26 cellular contexts compared by ENCODE assay signal in genomic region chr11:66561178-66561974, GRCh38. TPM values are rescaled to one million over a fixed set of nuclear protein-coding genes. Genes with fewer than 3 reads are reported as not detected.
DNase-seq lines count a peak whose midpoint lies in the region; ATAC-seq, FAIRE-seq and TF ChIP-seq lines count a peak whose summit lies in the region.
"Had no signal": no experiment of that assay in that cellular context is flagged by ENCODE, and none has a peak within 500 bp of the region (broad histone marks: within the 10 kb centered on the region; RNA-seq: fewer than 3 reads in every experiment).

No MANE protein-coding gene starts in this region.

- H3K27ac ChIP-seq in HEK293 (ENCODE audit: extremely low read depth, low read depth, low read length) (no peak overlapping the region), K562 (ENCODE audit: extremely low read depth, low read depth, low read length) (no peak overlapping the region), neural progenitor cell (no peak overlapping the region), suprapubic skin (no peak overlapping the region)
- H3K27ac ChIP-seq: C4-2B, GM23248, Peyer's patch, SJCRH30 had no signal

- H3K36me3 ChIP-seq in HEK293 (ENCODE audit: control insufficient read depth in 2 of 2, insufficient read depth in 1 of 2, low read length in 2 of 2), result no peaks in the 10 kb centered on the region
- no peaks in the 10 kb centered on the region for H3K36me3 ChIP-seq in K562 (ENCODE audit: control insufficient read depth, insufficient read depth, low read length)
- no peaks in the 10 kb centered on the region for H3K36me3 ChIP-seq in neural progenitor cell
- peaks cover 29% of the 10 kb centered on the region for H3K36me3 ChIP-seq in suprapubic skin
- H3K36me3 ChIP-seq: HAP-1, Peyer's patch, SJCRH30 had no signal

- H3K27me3 ChIP-seq in K562 (ENCODE audit: control insufficient read depth in 2 of 2, insufficient read depth in 2 of 2, low read length in 2 of 2) (no peaks in the 10 kb centered on the region), neural progenitor cell (no peaks in the 10 kb centered on the region), suprapubic skin (peaks cover 9% of the 10 kb centered on the region)
- H3K27me3 ChIP-seq: Peyer's patch, SJCRH30 had no signal

- H3K9me3 ChIP-seq in HEK293 (ENCODE audit: control insufficient read depth, insufficient read depth, low read depth, low read length) (no peaks in the 10 kb centered on the region), K562 (replicated peaks; ENCODE audit: control insufficient read depth, insufficient read depth, low read depth, low read length) (no peaks in the 10 kb centered on the region), neural progenitor cell (ENCODE audit: low read depth) (no peaks in the 10 kb centered on the region), suprapubic skin (no peaks in the 10 kb centered on the region)
- H3K9me3 ChIP-seq: HAP-1, Peyer's patch, SJCRH30 had no signal

- H3K4me3 Mint-ChIP-seq in neural progenitor cell, result no peak overlapping the region
- H3K4me3 Mint-ChIP-seq in activated CD4-positive, alpha-beta T cell treated with anti-CD3 and anti-CD28 coated beads for 36 hours, result no peak overlapping the region

- H3F3A ChIP-seq in neural progenitor cell (ENCODE audit: low read depth), result no peaks in the 10 kb centered on the region

- in situ Hi-C loops in K562 (cut with MboI), result no loop called here

- TF ChIP-seq RAD21 in K562 (CRISPR knock-in tag; conservative IDR thresholded peaks at IDR 0.05 in 1 of 2, IDR thresholded peaks at IDR 0.05 in 1 of 2), result no peak

- H2AFZ ChIP-seq in K562 (ENCODE audit: low read depth, low read length), result peak overlapping the region; percentile 30; the same call in 1 of the 2 replicates
- no peak overlapping the region for H2AFZ ChIP-seq in neural progenitor cell (replicated peaks)
- H2AFZ ChIP-seq: GM23248 had no signal

- CTCF ChIA-PET in HEK293 (lab: Yijun Ruan, JAX) (interaction anchor here (0.6 to 0.8 kb wide), 2 partner anchors 57 to 351 kb away, joined by 3 read pairs; no protein-coding TSS in a partner anchor), K562 (lab: Yijun Ruan, JAX; ENCODE audit: low intra/inter-chr PET ratio) (no interaction called here)
- CTCF ChIA-PET in activated CD4-positive, alpha-beta T cell treated with anti-CD3 and anti-CD28 coated beads for 36 hours (lab: Charles Lee), result interaction anchor here (0.6 to 1.9 kb wide), 3 partner anchors 117 to 1541 kb away, joined by 3 to 7 read pairs (median 3); partner anchors contain the start of gene RBM4B

- H3K27ac Mint-ChIP-seq in neural progenitor cell, result peak overlapping the region; percentile 24
- H3K27ac Mint-ChIP-seq in activated CD4-positive, alpha-beta T cell treated with anti-CD3 and anti-CD28 coated beads for 36 hours, result no peak overlapping the region
- H3K27ac Mint-ChIP-seq: CD8-positive, alpha-beta memory T cell had no signal

- no peak overlapping the region for H3K4me3 ChIP-seq in HEK293 (ENCODE audit: low read depth, low read length)
- H3K4me3 ChIP-seq in K562, result no peak overlapping the region
- H3K4me3 ChIP-seq in neural progenitor cell, result no peak overlapping the region
- no peak overlapping the region for H3K4me3 ChIP-seq in suprapubic skin
- H3K4me3 ChIP-seq: GM23248, HAP-1, Peyer's patch, SJCRH30 had no signal

- H3K4me1 ChIP-seq in HEK293 (ENCODE audit: control insufficient read depth, insufficient read depth, low read length) (no peaks in the 10 kb centered on the region), K562 (replicated peaks in 1 of 2; ENCODE audit: control insufficient read depth in 2 of 2, insufficient read depth in 2 of 2, low read length in 2 of 2) (peaks cover 8 to 38% of the 10 kb centered on the region in 2 experiments; a peak in 4 of 5 replicates), neural progenitor cell (no peaks in the 10 kb centered on the region), suprapubic skin (peaks cover 10% of the 10 kb centered on the region)
- H3K4me1 ChIP-seq: HAP-1, SJCRH30 had no signal

- no peaks in the 10 kb centered on the region for H3K36me3 Mint-ChIP-seq in neural progenitor cell
- H3K36me3 Mint-ChIP-seq in activated CD4-positive, alpha-beta T cell treated with anti-CD3 and anti-CD28 coated beads for 36 hours (ENCODE audit: low read depth), result no peaks in the 10 kb centered on the region

- peak; percentile 46 for DNase-seq in 8988T
- DNase-seq in K562 (ENCODE audit: extremely low read depth in 1 of 4, low spot score in 3 of 4), result peak in 3 of 4 experiments; percentile 23 to 51 (median 29)
- no peak for DNase-seq in neural progenitor cell (ENCODE audit: low spot score)
- DNase-seq in activated CD4-positive, alpha-beta T cell treated with anti-CD3 and anti-CD28 coated beads for 36 hours, result no peak
- no peak for DNase-seq in suprapubic skin (ENCODE audit: low spot score in 2 of 2)
- DNase-seq: Calu3; CD8-positive, alpha-beta memory T cell; DMS79; GM23248; IMR-90; NCI-H1105 treated with DMSO at 0.1 percent for 48 hours; NCI-H2029 treated with DMSO at 0.1 percent for 48 hours; NCI-H2171; NCI-H345; NCI-H526; Peyer's patch; SJCRH30; T-helper 1 cell had no signal

- TF ChIP-seq POLR2A in K562 (conservative IDR thresholded peaks at IDR 0.05), result no peak
- TF ChIP-seq POLR2A in suprapubic skin (IDR thresholded peaks at IDR 0.05), result no peak

- no peak for FAIRE-seq in K562 (lab: Jason Lieb, UNC)
- FAIRE-seq: A204.1, HTR-8/SVneo had no signal

- H4K20me1 ChIP-seq in K562 (replicated peaks; ENCODE audit: control insufficient read depth, insufficient read depth, low read length) (no peaks in the 10 kb centered on the region), neural progenitor cell (ENCODE audit: low read depth) (no peaks in the 10 kb centered on the region)

- H3K4me2 ChIP-seq in K562 (ENCODE audit: insufficient read depth, low read length) (no peak overlapping the region), neural progenitor cell (no peak overlapping the region)

- peak overlapping the region in 1 of 2 experiments; percentile 69; a peak in 2 of 4 replicates for H3K9ac ChIP-seq in K562 (ENCODE audit: insufficient read depth in 1 of 2, low read depth in 2 of 2, low read length in 2 of 2)
- H3K9ac ChIP-seq in neural progenitor cell, result no peak overlapping the region
- H3K9ac ChIP-seq: GM23248 had no signal

- POLR2A ChIA-PET in HEK293 (lab: Yijun Ruan, JAX) (interaction anchor here (0.9 to 2.3 kb wide), 3 partner anchors 15 to 55 kb away, joined by 3 to 9 read pairs (median 3); partner anchors contain the start of genes ACTN3, RBM14 and ZDHHC24), K562 (lab: Yijun Ruan, JAX) (interaction anchor here (0.6 to 3.6 kb wide), 6 partner anchors 11 to 277 kb away, joined by 3 to 15 read pairs (median 3); partner anchors contain the start of genes ACTN3, RBM4 and ZDHHC24)
- POLR2A ChIA-PET in activated CD4-positive, alpha-beta T cell treated with anti-CD3 and anti-CD28 coated beads for 36 hours (lab: Charles Lee), result interaction anchor here (0.6 kb wide), 1 partner anchor 160 kb away, joined by 3 read pairs; no protein-coding TSS in a partner anchor

- BruUV-seq in K562 (replicated peaks; lab: Mats Ljungman, UMichigan), result no TSS peak

- WGBS in K562 (ENCODE audit: insufficient coverage, low coverage, missing lambda C conversion rate), result 41% methylated on average over 14 of the region's 14 CpGs
- WGBS in suprapubic skin, result 77% methylated on average over 8 of the region's 14 CpGs

- TF ChIP-seq CTCF in HEK293 (tag by site-specific recombination; IDR thresholded peaks at IDR 0.05) (no peak), K562 (IDR thresholded peaks at IDR 0.05 in 2 of 3, conservative IDR thresholded peaks at IDR 0.05 in 1 of 3; ENCODE audit: insufficient read depth in 2 of 3, low read depth in 1 of 3, low read length in 3 of 3) (no peak), neural progenitor cell (IDR thresholded peaks at IDR 0.05) (no peak), suprapubic skin (IDR thresholded peaks at IDR 0.05) (no peak)

- intact Hi-C loops in K562 (cut with micrococcal nuclease), result no loop called here
- intact Hi-C loops in activated CD4-positive, alpha-beta T cell treated with anti-CD3 and anti-CD28 coated beads for 36 hours (cut with DNase I, micrococcal nuclease), result no loop called here

- ATAC-seq in K562 (peak; percentile 48), GM19463 (IDR thresholded peaks at IDR 0.05; ENCODE audit: unreplicated experiment) (no peak), HG02571 (IDR thresholded peaks at IDR 0.05; ENCODE audit: unreplicated experiment) (no peak)
- ATAC-seq in activated CD4-positive, alpha-beta T cell treated with anti-CD3 and anti-CD28 coated beads for 36 hours, result no peak

- no peaks in the 10 kb centered on the region for H3K27me3 Mint-ChIP-seq in neural progenitor cell (ENCODE audit: insufficient read depth, low read depth)
- peaks cover 2% of the 10 kb centered on the region for H3K27me3 Mint-ChIP-seq in activated CD4-positive, alpha-beta T cell treated with anti-CD3 and anti-CD28 coated beads for 36 hours

- H3K4me1 Mint-ChIP-seq in neural progenitor cell, result no peaks in the 10 kb centered on the region
- peaks cover 3% of the 10 kb centered on the region for H3K4me1 Mint-ChIP-seq in activated CD4-positive, alpha-beta T cell treated with anti-CD3 and anti-CD28 coated beads for 36 hours

- H3K9me3 Mint-ChIP-seq in neural progenitor cell, result no peaks in the 10 kb centered on the region
- H3K9me3 Mint-ChIP-seq in activated CD4-positive, alpha-beta T cell treated with anti-CD3 and anti-CD28 coated beads for 36 hours (ENCODE audit: low read depth), result no peaks in the 10 kb centered on the region
- H3K9me3 Mint-ChIP-seq: CD8-positive, alpha-beta memory T cell had no signal

- H3K9me1 ChIP-seq in K562 (ENCODE audit: control insufficient read depth, insufficient read depth, low read length), result no peaks in the 10 kb centered on the region

- TF ChIP-seq EP300 in K562 (IDR thresholded peaks at IDR 0.05; ENCODE audit: low read length), result no peak
- TF ChIP-seq EP300 in suprapubic skin (IDR thresholded peaks at IDR 0.05), result no peak

- H3K79me2 ChIP-seq in K562 (ENCODE audit: control insufficient read depth, insufficient read depth, low read length) (no peaks in the 10 kb centered on the region), neural progenitor cell (ENCODE audit: low read depth) (no peaks in the 10 kb centered on the region)

RNA-seq across cellular contexts. Expression of gene CTSF, which starts 7.0 kb away (rescaled TPM):
- total RNA-seq in K562 (2011; cell fraction: chromatin; rRNA removed; ENCODE audit: low replicate concordance), result 11.2 and 25.9 TPM in 2 replicates
- 19.1 and 23.5 TPM in 2 replicates for total RNA-seq in K562 (2011; cell fraction: nucleolus; rRNA removed)
- 14.6 and 15.1 TPM in 2 replicates for total RNA-seq in K562 (2011; cell fraction: nucleoplasm; rRNA removed)
- total RNA-seq in K562 (2014; rRNA removed) (4.0 and 5.6 TPM in 2 replicates), K562 (2014; rRNA removed; fragmentation: Illumina TruSeq; extraction: Trizol) (2.6 and 3.8 TPM in 2 replicates), K562 (2015; rRNA removed; fragmentation: Illumina TruSeq; extraction: Trizol) (2.4 and 2.5 TPM in 2 replicates), K562 (2021) (4.8 and 5.0 TPM in 2 replicates), neural progenitor cell (ENCODE audit: low replicate concordance) (1.1 TPM in 1 of 2 replicates, not detected in the other), suprapubic skin (100 to 1,000 TPM in 1 of 4 donors, 10 to 100 TPM in 3; 61.6 to 114 (median 83.2) TPM)
- polyA plus RNA-seq in K562 (2011; rRNA removed) (10.5 and 13.1 TPM in 2 replicates), K562 (2014; fragmentation: Illumina TruSeq; extraction: Trizol) (2.6 and 4.2 TPM in 2 replicates), K562 (2014; fragmentation: Nextera tagmentation; extraction: Ambion mirVana) (under 1 TPM; 0.41 to 0.55 TPM), K562 (2014; rRNA removed) (4.5 and 5.1 TPM in 2 replicates)
- 6.6 and 7.5 TPM in 2 replicates for polyA plus RNA-seq in K562 (2011; cell fraction: cytosol; rRNA removed)
- 75.0 and 76.5 TPM in 2 replicates for polyA plus RNA-seq in K562 (2011; cell fraction: nucleus; rRNA removed)
- polyA plus RNA-seq in K562 (2012), result 3.8 and 11.8 TPM in 2 replicates
- polyA minus RNA-seq in K562 (2011; rRNA and poly(A)+ RNA removed), result 3.7 and 6.3 TPM in 2 replicates
- 2.3 and 4.0 TPM in 2 replicates for polyA minus RNA-seq in K562 (2011; cell fraction: cytosol; rRNA and poly(A)+ RNA removed)
- polyA minus RNA-seq in K562 (2011; cell fraction: nucleus; rRNA and poly(A)+ RNA removed), result 7.3 and 8.1 TPM in 2 replicates
- 1 to 10 TPM; 1.3 to 2.0 TPM for total RNA-seq in activated CD4-positive, alpha-beta T cell treated with anti-CD3 and anti-CD28 coated beads for 36 hours
- total RNA-seq: OCI-LY7 had no signal

RNA-seq across cellular contexts. Expression of gene ACTN3, which starts 14.7 kb away (rescaled TPM):
- total RNA-seq in K562 (2011; cell fraction: chromatin; rRNA removed; ENCODE audit: low replicate concordance), result 0.21 TPM in 1 of 2 replicates, not detected in the other
- total RNA-seq in K562 (2011; cell fraction: nucleolus; rRNA removed), result not detected in 2 replicates
- not detected in 2 replicates for total RNA-seq in K562 (2011; cell fraction: nucleoplasm; rRNA removed)
- total RNA-seq in K562 (2014; rRNA removed) (not detected in 2 replicates), K562 (2014; rRNA removed; fragmentation: Illumina TruSeq; extraction: Trizol) (not detected in 2 replicates), K562 (2015; rRNA removed; fragmentation: Illumina TruSeq; extraction: Trizol) (not detected in 2 replicates), K562 (2021) (not detected in 2 replicates), neural progenitor cell (ENCODE audit: low replicate concordance) (20.2 and 33.0 TPM in 2 replicates), suprapubic skin (not detected)
- polyA plus RNA-seq in K562 (2011; rRNA removed) (not detected in 2 replicates), K562 (2014; fragmentation: Illumina TruSeq; extraction: Trizol) (not detected in 2 replicates), K562 (2014; fragmentation: Nextera tagmentation; extraction: Ambion mirVana) (not detected), K562 (2014; rRNA removed) (not detected in 2 replicates)
- polyA plus RNA-seq in K562 (2011; cell fraction: cytosol; rRNA removed), result not detected in 2 replicates
- 0.04 and 0.07 TPM in 2 replicates for polyA plus RNA-seq in K562 (2011; cell fraction: nucleus; rRNA removed)
- polyA plus RNA-seq in K562 (2012), result not detected in 2 replicates
- polyA minus RNA-seq in K562 (2011; rRNA and poly(A)+ RNA removed), result not detected in 2 replicates
- polyA minus RNA-seq in K562 (2011; cell fraction: cytosol; rRNA and poly(A)+ RNA removed), result not detected in 2 replicates
- polyA minus RNA-seq in K562 (2011; cell fraction: nucleus; rRNA and poly(A)+ RNA removed), result not detected in 2 replicates
- under 1 TPM; 0.26 to 0.27 TPM for total RNA-seq in activated CD4-positive, alpha-beta T cell treated with anti-CD3 and anti-CD28 coated beads for 36 hours
- total RNA-seq: Calu3, GM23248, Peyer's patch, SJCRH30 had no signal
- polyA plus RNA-seq: CD8-positive, alpha-beta memory T cell; GM23248 had no signal

RNA-seq across cellular contexts. Expression of gene ZDHHC24, which starts 15.5 kb away (rescaled TPM):
- total RNA-seq in K562 (2011; cell fraction: chromatin; rRNA removed; ENCODE audit: low replicate concordance), result 9.2 and 15.6 TPM in 2 replicates
- 14.1 and 15.3 TPM in 2 replicates for total RNA-seq in K562 (2011; cell fraction: nucleolus; rRNA removed)
- 13.3 and 21.2 TPM in 2 replicates for total RNA-seq in K562 (2011; cell fraction: nucleoplasm; rRNA removed)
- 8.3 and 13.4 TPM in 2 replicates for total RNA-seq in K562 (2014; rRNA removed)
- 1.6 and 1.7 TPM in 2 replicates for total RNA-seq in K562 (2014; rRNA removed; fragmentation: Illumina TruSeq; extraction: Trizol)
- 2.0 TPM in 2 replicates for total RNA-seq in K562 (2015; rRNA removed; fragmentation: Illumina TruSeq; extraction: Trizol)
- 9.1 and 11.2 TPM in 2 replicates for total RNA-seq in K562 (2021)
- polyA plus RNA-seq in K562 (2011; rRNA removed), result 3.8 and 5.9 TPM in 2 replicates
- 5.9 and 12.5 TPM in 2 replicates for polyA plus RNA-seq in K562 (2011; cell fraction: cytosol; rRNA removed)
- 3.9 and 6.7 TPM in 2 replicates for polyA plus RNA-seq in K562 (2011; cell fraction: nucleus; rRNA removed)
- polyA plus RNA-seq in K562 (2012), result 4.2 and 9.0 TPM in 2 replicates
- 2.7 and 3.3 TPM in 2 replicates for polyA plus RNA-seq in K562 (2014; fragmentation: Illumina TruSeq; extraction: Trizol)
- under 1 TPM; 0.45 to 0.65 TPM for polyA plus RNA-seq in K562 (2014; fragmentation: Nextera tagmentation; extraction: Ambion mirVana)
- 6.3 and 7.2 TPM in 2 replicates for polyA plus RNA-seq in K562 (2014; rRNA removed)
- 1.2 and 1.7 TPM in 2 replicates for polyA minus RNA-seq in K562 (2011; rRNA and poly(A)+ RNA removed)
- 5.4 and 6.5 TPM in 2 replicates for polyA minus RNA-seq in K562 (2011; cell fraction: cytosol; rRNA and poly(A)+ RNA removed)
- polyA minus RNA-seq in K562 (2011; cell fraction: nucleus; rRNA and poly(A)+ RNA removed), result 1.6 and 2.2 TPM in 2 replicates
- total RNA-seq in neural progenitor cell (ENCODE audit: low replicate concordance), result 4.1 and 10.0 TPM in 2 replicates
- total RNA-seq in activated CD4-positive, alpha-beta T cell treated with anti-CD3 and anti-CD28 coated beads for 36 hours, result 10 to 100 TPM in 1 of 2 experiments, 1 to 10 TPM in 1; 9.7 to 11.3 TPM
- 10 to 100 TPM; 13.9 to 37.2 (median 15.3) TPM for total RNA-seq in suprapubic skin

RNA-seq across cellular contexts. Expression of gene CCDC87, which starts 31.5 kb away (rescaled TPM):
- total RNA-seq in K562 (2011; cell fraction: chromatin; rRNA removed; ENCODE audit: low replicate concordance), result 1.0 and 1.9 TPM in 2 replicates
- total RNA-seq in K562 (2011; cell fraction: nucleolus; rRNA removed), result 1.3 and 1.7 TPM in 2 replicates
- 0.99 and 1.4 TPM in 2 replicates for total RNA-seq in K562 (2011; cell fraction: nucleoplasm; rRNA removed)
- total RNA-seq in K562 (2014; rRNA removed) (0.09 and 0.33 TPM in 2 replicates), K562 (2014; rRNA removed; fragmentation: Illumina TruSeq; extraction: Trizol) (0.13 and 0.18 TPM in 2 replicates), K562 (2015; rRNA removed; fragmentation: Illumina TruSeq; extraction: Trizol) (0.25 and 0.30 TPM in 2 replicates), K562 (2021) (0.40 and 0.44 TPM in 2 replicates), neural progenitor cell (ENCODE audit: low replicate concordance) (0.22 and 1.2 TPM in 2 replicates), suprapubic skin (under 1 TPM in 2 of 4 donors, not detected in 2; 0.30 to 0.55 TPM)
- polyA plus RNA-seq in K562 (2011; rRNA removed) (0.06 and 0.12 TPM in 2 replicates), K562 (2014; fragmentation: Illumina TruSeq; extraction: Trizol) (0.12 and 0.33 TPM in 2 replicates), K562 (2014; fragmentation: Nextera tagmentation; extraction: Ambion mirVana) (under 1 TPM in 1 of 2 experiments, not detected in 1; 0.03 TPM), K562 (2014; rRNA removed) (0.12 TPM in 1 of 2 replicates, not detected in the other)
- polyA plus RNA-seq in K562 (2011; cell fraction: cytosol; rRNA removed), result 0.09 and 0.10 TPM in 2 replicates
- 0.18 and 0.26 TPM in 2 replicates for polyA plus RNA-seq in K562 (2011; cell fraction: nucleus; rRNA removed)
- 0.11 and 0.20 TPM in 2 replicates for polyA plus RNA-seq in K562 (2012)
- polyA minus RNA-seq in K562 (2011; rRNA and poly(A)+ RNA removed), result 0.21 and 0.32 TPM in 2 replicates
- polyA minus RNA-seq in K562 (2011; cell fraction: cytosol; rRNA and poly(A)+ RNA removed), result 0.46 TPM in 1 of 2 replicates, not detected in the other
- 0.40 and 1.00 TPM in 2 replicates for polyA minus RNA-seq in K562 (2011; cell fraction: nucleus; rRNA and poly(A)+ RNA removed)
- total RNA-seq in activated CD4-positive, alpha-beta T cell treated with anti-CD3 and anti-CD28 coated beads for 36 hours, result under 1 TPM; 0.09 to 0.14 TPM
- polyA plus RNA-seq: CD8-positive, alpha-beta memory T cell had no signal

RNA-seq across cellular contexts. Expression of gene CCS, which starts 31.6 kb away (rescaled TPM):
- 99.9 and 207 TPM in 2 replicates for total RNA-seq in K562 (2011; cell fraction: chromatin; rRNA removed; ENCODE audit: low replicate concordance)
- total RNA-seq in K562 (2011; cell fraction: nucleolus; rRNA removed), result 128 and 140 TPM in 2 replicates
- 100 and 106 TPM in 2 replicates for total RNA-seq in K562 (2011; cell fraction: nucleoplasm; rRNA removed)
- total RNA-seq in K562 (2014; rRNA removed), result 28.3 and 31.0 TPM in 2 replicates
- 14.1 and 15.9 TPM in 2 replicates for total RNA-seq in K562 (2014; rRNA removed; fragmentation: Illumina TruSeq; extraction: Trizol)
- 23.3 and 26.8 TPM in 2 replicates for total RNA-seq in K562 (2015; rRNA removed; fragmentation: Illumina TruSeq; extraction: Trizol)
- 30.5 and 31.6 TPM in 2 replicates for total RNA-seq in K562 (2021)
- 33.1 and 47.0 TPM in 2 replicates for polyA plus RNA-seq in K562 (2011; rRNA removed)
- 37.8 and 37.9 TPM in 2 replicates for polyA plus RNA-seq in K562 (2011; cell fraction: cytosol; rRNA removed)
- 174 and 231 TPM in 2 replicates for polyA plus RNA-seq in K562 (2011; cell fraction: nucleus; rRNA removed)
- 35.9 and 57.0 TPM in 2 replicates for polyA plus RNA-seq in K562 (2012)
- polyA plus RNA-seq in K562 (2014; fragmentation: Illumina TruSeq; extraction: Trizol), result 18.7 and 23.7 TPM in 2 replicates
- 1 to 10 TPM; 1.1 to 3.0 TPM for polyA plus RNA-seq in K562 (2014; fragmentation: Nextera tagmentation; extraction: Ambion mirVana)
- polyA plus RNA-seq in K562 (2014; rRNA removed), result 46.6 and 46.8 TPM in 2 replicates
- polyA minus RNA-seq in K562 (2011; rRNA and poly(A)+ RNA removed), result 16.0 and 18.3 TPM in 2 replicates
- 15.1 and 19.8 TPM in 2 replicates for polyA minus RNA-seq in K562 (2011; cell fraction: cytosol; rRNA and poly(A)+ RNA removed)
- polyA minus RNA-seq in K562 (2011; cell fraction: nucleus; rRNA and poly(A)+ RNA removed), result 27.5 and 28.9 TPM in 2 replicates
- total RNA-seq in neural progenitor cell (ENCODE audit: low replicate concordance), result 44.3 and 76.1 TPM in 2 replicates
- total RNA-seq in activated CD4-positive, alpha-beta T cell treated with anti-CD3 and anti-CD28 coated beads for 36 hours, result 10 to 100 TPM; 16.3 to 24.0 TPM
- 10 to 100 TPM; 14.1 to 36.3 (median 20.2) TPM for total RNA-seq in suprapubic skin

Comparison
In these comparisons a context has a peak if more than half of its experiments do, and no peak if none do; other contexts are left out.
1. DNase-seq: peak in 8988T (single experiment) and K562 (3 of 4); none in neural progenitor cell (single experiment), activated CD4-positive, alpha-beta T cell treated with anti-CD3 and anti-CD28 coated beads for 36 hours (single experiment) and suprapubic skin (0 of 2).
2. RNA of gene ACTN3, which starts 14.7 kb away (total RNA-seq): 20.2 to 33.0 TPM in neural progenitor cell; 0.26 to 0.27 TPM in activated CD4-positive, alpha-beta T cell treated with anti-CD3 and anti-CD28 coated beads for 36 hours, 0.21 TPM in K562 and not detected in suprapubic skin; every median in the first group is over 10 times any median in the second.